Comparison of ENCODE assay signal across 1 cellular context in the genomic region with DNA sequence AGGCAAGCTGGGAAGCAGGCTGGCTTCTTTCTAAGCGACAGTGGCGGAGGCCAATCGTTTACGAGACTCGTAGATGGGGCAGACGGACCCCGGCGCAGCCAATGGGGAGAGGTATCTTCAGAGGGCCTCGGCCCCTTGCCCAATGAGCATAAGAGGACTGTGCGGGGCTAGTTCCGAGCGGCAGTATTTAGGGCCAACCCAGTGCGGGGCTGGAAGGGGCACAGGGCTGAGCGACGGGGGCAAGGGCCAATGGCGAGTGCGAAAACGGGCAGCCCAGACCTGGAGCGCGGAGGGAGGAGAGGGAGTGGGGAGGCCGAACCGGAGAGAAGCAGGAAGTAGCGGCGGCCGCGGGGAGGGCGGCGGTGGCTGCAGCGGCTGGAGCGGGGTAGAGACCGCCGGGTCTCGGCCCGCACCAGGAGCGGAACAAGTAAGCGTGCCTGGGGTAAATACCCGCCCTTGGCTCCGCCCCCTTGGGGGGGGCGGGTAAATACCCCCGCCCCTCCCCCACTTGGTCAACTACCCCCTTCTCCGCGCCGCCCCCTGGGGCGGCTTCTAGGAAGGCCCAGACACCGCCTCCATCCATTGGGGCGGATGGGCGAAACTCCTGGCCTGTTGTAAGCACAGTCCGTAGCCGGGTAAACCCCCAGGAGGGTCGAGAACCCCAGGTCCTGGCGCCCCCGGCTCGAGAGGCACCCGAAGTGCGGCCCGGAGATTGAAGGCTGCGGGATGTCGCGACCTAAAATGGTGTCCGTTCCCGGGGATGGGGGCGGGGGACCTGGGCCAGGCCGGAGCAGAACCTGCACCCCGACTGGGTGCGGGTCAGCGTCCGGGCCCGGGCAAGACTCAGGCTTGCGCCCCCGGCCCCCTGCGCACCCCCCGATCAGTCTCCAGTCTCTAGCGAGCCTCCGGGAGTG.
TF ChIP-seq lines count a peak whose summit lies in the region.

A gene with protein sequence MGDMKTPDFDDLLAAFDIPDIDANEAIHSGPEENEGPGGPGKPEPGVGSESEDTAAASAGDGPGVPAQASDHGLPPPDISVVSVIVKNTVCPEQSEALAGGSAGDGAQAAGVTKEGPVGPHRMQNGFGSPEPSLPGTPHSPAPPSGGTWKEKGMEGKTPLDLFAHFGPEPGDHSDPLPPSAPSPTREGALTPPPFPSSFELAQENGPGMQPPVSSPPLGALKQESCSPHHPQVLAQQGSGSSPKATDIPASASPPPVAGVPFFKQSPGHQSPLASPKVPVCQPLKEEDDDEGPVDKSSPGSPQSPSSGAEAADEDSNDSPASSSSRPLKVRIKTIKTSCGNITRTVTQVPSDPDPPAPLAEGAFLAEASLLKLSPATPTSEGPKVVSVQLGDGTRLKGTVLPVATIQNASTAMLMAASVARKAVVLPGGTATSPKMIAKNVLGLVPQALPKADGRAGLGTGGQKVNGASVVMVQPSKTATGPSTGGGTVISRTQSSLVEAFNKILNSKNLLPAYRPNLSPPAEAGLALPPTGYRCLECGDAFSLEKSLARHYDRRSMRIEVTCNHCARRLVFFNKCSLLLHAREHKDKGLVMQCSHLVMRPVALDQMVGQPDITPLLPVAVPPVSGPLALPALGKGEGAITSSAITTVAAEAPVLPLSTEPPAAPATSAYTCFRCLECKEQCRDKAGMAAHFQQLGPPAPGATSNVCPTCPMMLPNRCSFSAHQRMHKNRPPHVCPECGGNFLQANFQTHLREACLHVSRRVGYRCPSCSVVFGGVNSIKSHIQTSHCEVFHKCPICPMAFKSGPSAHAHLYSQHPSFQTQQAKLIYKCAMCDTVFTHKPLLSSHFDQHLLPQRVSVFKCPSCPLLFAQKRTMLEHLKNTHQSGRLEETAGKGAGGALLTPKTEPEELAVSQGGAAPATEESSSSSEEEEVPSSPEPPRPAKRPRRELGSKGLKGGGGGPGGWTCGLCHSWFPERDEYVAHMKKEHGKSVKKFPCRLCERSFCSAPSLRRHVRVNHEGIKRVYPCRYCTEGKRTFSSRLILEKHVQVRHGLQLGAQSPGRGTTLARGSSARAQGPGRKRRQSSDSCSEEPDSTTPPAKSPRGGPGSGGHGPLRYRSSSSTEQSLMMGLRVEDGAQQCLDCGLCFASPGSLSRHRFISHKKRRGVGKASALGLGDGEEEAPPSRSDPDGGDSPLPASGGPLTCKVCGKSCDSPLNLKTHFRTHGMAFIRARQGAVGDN (plus strand): TSS at position 331 of the 914 bp plus-strand sequence. CDS start 3,993 bp downstream, outside the sequence.

TF ChIP-seq in HepG2, 621 proteins besides CTCF, POLR2A, EP300 and RAD21 (continued from another document and continues in another):
- TF ChIP-seq, protein P1, sequence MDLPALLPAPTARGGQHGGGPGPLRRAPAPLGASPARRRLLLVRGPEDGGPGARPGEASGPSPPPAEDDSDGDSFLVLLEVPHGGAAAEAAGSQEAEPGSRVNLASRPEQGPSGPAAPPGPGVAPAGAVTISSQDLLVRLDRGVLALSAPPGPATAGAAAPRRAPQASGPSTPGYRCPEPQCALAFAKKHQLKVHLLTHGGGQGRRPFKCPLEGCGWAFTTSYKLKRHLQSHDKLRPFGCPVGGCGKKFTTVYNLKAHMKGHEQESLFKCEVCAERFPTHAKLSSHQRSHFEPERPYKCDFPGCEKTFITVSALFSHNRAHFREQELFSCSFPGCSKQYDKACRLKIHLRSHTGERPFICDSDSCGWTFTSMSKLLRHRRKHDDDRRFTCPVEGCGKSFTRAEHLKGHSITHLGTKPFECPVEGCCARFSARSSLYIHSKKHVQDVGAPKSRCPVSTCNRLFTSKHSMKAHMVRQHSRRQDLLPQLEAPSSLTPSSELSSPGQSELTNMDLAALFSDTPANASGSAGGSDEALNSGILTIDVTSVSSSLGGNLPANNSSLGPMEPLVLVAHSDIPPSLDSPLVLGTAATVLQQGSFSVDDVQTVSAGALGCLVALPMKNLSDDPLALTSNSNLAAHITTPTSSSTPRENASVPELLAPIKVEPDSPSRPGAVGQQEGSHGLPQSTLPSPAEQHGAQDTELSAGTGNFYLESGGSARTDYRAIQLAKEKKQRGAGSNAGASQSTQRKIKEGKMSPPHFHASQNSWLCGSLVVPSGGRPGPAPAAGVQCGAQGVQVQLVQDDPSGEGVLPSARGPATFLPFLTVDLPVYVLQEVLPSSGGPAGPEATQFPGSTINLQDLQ (CRISPR knock-in tag; IDR thresholded peaks at IDR 0.05): no peak
- TF ChIP-seq, protein P2, sequence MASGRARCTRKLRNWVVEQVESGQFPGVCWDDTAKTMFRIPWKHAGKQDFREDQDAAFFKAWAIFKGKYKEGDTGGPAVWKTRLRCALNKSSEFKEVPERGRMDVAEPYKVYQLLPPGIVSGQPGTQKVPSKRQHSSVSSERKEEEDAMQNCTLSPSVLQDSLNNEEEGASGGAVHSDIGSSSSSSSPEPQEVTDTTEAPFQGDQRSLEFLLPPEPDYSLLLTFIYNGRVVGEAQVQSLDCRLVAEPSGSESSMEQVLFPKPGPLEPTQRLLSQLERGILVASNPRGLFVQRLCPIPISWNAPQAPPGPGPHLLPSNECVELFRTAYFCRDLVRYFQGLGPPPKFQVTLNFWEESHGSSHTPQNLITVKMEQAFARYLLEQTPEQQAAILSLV (CRISPR knock-in tag; IDR thresholded peaks at IDR 0.05; ENCODE audit: borderline replicate concordance): no peak
- peak; percentile 83 for TF ChIP-seq CREB1 (IDR thresholded peaks at IDR 0.05)
- TF ChIP-seq CREB1 (CRISPR knock-in tag; IDR thresholded peaks at IDR 0.05): 0 out of 2 replicates have a peak, but pooled peaks have one; percentile 80
- TF ChIP-seq ZFYVE20 (CRISPR knock-in tag; IDR thresholded peaks at IDR 0.05; ENCODE audit: borderline replicate concordance, low read depth): no peak
- no peak for TF ChIP-seq ZNF720 (CRISPR knock-in tag; IDR thresholded peaks at IDR 0.05)
- TF ChIP-seq XRCC5 (optimal IDR thresholded peaks at IDR 0.05; ENCODE audit: low read length): no peak
- no peak; the same call in 1 of the 2 replicates for TF ChIP-seq ZSCAN21 (CRISPR knock-in tag; IDR thresholded peaks at IDR 0.05; ENCODE audit: borderline replicate concordance)
- TF ChIP-seq FOXA1 (IDR thresholded peaks at IDR 0.05): no peak
- TF ChIP-seq FOXA1 (CRISPR knock-in tag; IDR thresholded peaks at IDR 0.05): 0 out of 2 replicates have a peak, but pooled peaks have one; percentile 25
- TF ChIP-seq CHD2 (IDR thresholded peaks at IDR 0.05; ENCODE audit: low read depth, low read length): peak; percentile 80
- no peak for TF ChIP-seq ZNF24 (IDR thresholded peaks at IDR 0.05)
- TF ChIP-seq PITX1 (CRISPR knock-in tag; IDR thresholded peaks at IDR 0.05): no peak
- TF ChIP-seq HMG20A (CRISPR knock-in tag; IDR thresholded peaks at IDR 0.05; ENCODE audit: borderline replicate concordance): no peak
- TF ChIP-seq, protein P3, sequence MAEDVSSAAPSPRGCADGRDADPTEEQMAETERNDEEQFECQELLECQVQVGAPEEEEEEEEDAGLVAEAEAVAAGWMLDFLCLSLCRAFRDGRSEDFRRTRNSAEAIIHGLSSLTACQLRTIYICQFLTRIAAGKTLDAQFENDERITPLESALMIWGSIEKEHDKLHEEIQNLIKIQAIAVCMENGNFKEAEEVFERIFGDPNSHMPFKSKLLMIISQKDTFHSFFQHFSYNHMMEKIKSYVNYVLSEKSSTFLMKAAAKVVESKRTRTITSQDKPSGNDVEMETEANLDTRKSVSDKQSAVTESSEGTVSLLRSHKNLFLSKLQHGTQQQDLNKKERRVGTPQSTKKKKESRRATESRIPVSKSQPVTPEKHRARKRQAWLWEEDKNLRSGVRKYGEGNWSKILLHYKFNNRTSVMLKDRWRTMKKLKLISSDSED (CRISPR knock-in tag; IDR thresholded peaks at IDR 0.05): no peak
- TF ChIP-seq CHCHD3 (CRISPR knock-in tag; IDR thresholded peaks at IDR 0.05): no peak
- no peak for TF ChIP-seq ELF4 (CRISPR knock-in tag; IDR thresholded peaks at IDR 0.05; ENCODE audit: borderline replicate concordance)
- TF ChIP-seq MTA3 (CRISPR knock-in tag; IDR thresholded peaks at IDR 0.05): no peak
- no peak for TF ChIP-seq CENPT (CRISPR knock-in tag; IDR thresholded peaks at IDR 0.05; ENCODE audit: low read depth)
- TF ChIP-seq ARID2 (CRISPR knock-in tag; IDR thresholded peaks at IDR 0.05; ENCODE audit: borderline replicate concordance): no peak
- TF ChIP-seq GFI1 (CRISPR knock-in tag; IDR thresholded peaks at IDR 0.05; ENCODE audit: borderline replicate concordance): no peak
- TF ChIP-seq, protein P4, sequence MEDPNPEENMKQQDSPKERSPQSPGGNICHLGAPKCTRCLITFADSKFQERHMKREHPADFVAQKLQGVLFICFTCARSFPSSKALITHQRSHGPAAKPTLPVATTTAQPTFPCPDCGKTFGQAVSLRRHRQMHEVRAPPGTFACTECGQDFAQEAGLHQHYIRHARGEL (CRISPR knock-in tag; IDR thresholded peaks at IDR 0.05): no peak
- TF ChIP-seq, protein P5, sequence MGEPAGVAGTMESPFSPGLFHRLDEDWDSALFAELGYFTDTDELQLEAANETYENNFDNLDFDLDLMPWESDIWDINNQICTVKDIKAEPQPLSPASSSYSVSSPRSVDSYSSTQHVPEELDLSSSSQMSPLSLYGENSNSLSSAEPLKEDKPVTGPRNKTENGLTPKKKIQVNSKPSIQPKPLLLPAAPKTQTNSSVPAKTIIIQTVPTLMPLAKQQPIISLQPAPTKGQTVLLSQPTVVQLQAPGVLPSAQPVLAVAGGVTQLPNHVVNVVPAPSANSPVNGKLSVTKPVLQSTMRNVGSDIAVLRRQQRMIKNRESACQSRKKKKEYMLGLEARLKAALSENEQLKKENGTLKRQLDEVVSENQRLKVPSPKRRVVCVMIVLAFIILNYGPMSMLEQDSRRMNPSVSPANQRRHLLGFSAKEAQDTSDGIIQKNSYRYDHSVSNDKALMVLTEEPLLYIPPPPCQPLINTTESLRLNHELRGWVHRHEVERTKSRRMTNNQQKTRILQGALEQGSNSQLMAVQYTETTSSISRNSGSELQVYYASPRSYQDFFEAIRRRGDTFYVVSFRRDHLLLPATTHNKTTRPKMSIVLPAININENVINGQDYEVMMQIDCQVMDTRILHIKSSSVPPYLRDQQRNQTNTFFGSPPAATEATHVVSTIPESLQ (CRISPR knock-in tag; conservative IDR thresholded peaks at IDR 0.05): no peak; the same call in 1 of the 2 replicates
- no peak for TF ChIP-seq FOXC1 (CRISPR knock-in tag; IDR thresholded peaks at IDR 0.05; ENCODE audit: borderline replicate concordance)
- TF ChIP-seq PHF8 (CRISPR knock-in tag; IDR thresholded peaks at IDR 0.05): no peak; the same call in none of the 2 replicates
- peak; percentile 61 for TF ChIP-seq THAP11 (CRISPR knock-in tag; IDR thresholded peaks at IDR 0.05)
- no peak for TF ChIP-seq NR3C1 (CRISPR knock-in tag; IDR thresholded peaks at IDR 0.05)
- no peak for TF ChIP-seq ZNF883 (CRISPR knock-in tag; IDR thresholded peaks at IDR 0.05; ENCODE audit: not compliant biosample characterization)
- TF ChIP-seq AKAP8 (CRISPR knock-in tag; IDR thresholded peaks at IDR 0.05): no peak; the same call in 1 of the 2 replicates
- no peak for TF ChIP-seq PAF1 (CRISPR knock-in tag; IDR thresholded peaks at IDR 0.05)
- no peak for TF ChIP-seq ZFAT (CRISPR knock-in tag; conservative IDR thresholded peaks at IDR 0.05)
- 0 out of 2 replicates have a peak, but pooled peaks have one; percentile 71 for TF ChIP-seq HNRNPL (IDR thresholded peaks at IDR 0.05; ENCODE audit: low read depth, low read length)
- TF ChIP-seq, protein P6, sequence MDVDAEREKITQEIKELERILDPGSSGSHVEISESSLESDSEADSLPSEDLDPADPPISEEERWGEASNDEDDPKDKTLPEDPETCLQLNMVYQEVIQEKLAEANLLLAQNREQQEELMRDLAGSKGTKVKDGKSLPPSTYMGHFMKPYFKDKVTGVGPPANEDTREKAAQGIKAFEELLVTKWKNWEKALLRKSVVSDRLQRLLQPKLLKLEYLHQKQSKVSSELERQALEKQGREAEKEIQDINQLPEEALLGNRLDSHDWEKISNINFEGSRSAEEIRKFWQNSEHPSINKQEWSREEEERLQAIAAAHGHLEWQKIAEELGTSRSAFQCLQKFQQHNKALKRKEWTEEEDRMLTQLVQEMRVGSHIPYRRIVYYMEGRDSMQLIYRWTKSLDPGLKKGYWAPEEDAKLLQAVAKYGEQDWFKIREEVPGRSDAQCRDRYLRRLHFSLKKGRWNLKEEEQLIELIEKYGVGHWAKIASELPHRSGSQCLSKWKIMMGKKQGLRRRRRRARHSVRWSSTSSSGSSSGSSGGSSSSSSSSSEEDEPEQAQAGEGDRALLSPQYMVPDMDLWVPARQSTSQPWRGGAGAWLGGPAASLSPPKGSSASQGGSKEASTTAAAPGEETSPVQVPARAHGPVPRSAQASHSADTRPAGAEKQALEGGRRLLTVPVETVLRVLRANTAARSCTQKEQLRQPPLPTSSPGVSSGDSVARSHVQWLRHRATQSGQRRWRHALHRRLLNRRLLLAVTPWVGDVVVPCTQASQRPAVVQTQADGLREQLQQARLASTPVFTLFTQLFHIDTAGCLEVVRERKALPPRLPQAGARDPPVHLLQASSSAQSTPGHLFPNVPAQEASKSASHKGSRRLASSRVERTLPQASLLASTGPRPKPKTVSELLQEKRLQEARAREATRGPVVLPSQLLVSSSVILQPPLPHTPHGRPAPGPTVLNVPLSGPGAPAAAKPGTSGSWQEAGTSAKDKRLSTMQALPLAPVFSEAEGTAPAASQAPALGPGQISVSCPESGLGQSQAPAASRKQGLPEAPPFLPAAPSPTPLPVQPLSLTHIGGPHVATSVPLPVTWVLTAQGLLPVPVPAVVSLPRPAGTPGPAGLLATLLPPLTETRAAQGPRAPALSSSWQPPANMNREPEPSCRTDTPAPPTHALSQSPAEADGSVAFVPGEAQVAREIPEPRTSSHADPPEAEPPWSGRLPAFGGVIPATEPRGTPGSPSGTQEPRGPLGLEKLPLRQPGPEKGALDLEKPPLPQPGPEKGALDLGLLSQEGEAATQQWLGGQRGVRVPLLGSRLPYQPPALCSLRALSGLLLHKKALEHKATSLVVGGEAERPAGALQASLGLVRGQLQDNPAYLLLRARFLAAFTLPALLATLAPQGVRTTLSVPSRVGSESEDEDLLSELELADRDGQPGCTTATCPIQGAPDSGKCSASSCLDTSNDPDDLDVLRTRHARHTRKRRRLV (CRISPR knock-in tag; IDR thresholded peaks at IDR 0.05): no peak
- TF ChIP-seq ZNF589 (CRISPR knock-in tag; conservative IDR thresholded peaks at IDR 0.05): no peak
- TF ChIP-seq MAFG (CRISPR knock-in tag; IDR thresholded peaks at IDR 0.05): no peak
- TF ChIP-seq, protein P7, sequence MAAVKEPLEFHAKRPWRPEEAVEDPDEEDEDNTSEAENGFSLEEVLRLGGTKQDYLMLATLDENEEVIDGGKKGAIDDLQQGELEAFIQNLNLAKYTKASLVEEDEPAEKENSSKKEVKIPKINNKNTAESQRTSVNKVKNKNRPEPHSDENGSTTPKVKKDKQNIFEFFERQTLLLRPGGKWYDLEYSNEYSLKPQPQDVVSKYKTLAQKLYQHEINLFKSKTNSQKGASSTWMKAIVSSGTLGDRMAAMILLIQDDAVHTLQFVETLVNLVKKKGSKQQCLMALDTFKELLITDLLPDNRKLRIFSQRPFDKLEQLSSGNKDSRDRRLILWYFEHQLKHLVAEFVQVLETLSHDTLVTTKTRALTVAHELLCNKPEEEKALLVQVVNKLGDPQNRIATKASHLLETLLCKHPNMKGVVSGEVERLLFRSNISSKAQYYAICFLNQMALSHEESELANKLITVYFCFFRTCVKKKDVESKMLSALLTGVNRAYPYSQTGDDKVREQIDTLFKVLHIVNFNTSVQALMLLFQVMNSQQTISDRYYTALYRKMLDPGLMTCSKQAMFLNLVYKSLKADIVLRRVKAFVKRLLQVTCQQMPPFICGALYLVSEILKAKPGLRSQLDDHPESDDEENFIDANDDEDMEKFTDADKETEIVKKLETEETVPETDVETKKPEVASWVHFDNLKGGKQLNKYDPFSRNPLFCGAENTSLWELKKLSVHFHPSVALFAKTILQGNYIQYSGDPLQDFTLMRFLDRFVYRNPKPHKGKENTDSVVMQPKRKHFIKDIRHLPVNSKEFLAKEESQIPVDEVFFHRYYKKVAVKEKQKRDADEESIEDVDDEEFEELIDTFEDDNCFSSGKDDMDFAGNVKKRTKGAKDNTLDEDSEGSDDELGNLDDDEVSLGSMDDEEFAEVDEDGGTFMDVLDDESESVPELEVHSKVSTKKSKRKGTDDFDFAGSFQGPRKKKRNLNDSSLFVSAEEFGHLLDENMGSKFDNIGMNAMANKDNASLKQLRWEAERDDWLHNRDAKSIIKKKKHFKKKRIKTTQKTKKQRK (IDR thresholded peaks at IDR 0.05; ENCODE audit: low read length): peak; percentile 92
